Comparison of ENCODE assay signal across 2 cellular contexts in genomic region chr10:69045441-69046300, GRCh38.
TF ChIP-seq lines count a peak whose summit lies in the region.

No MANE protein-coding gene starts in this region.

TF ChIP-seq in liver, 16 proteins besides CTCF, POLR2A, EP300 and RAD21 (continued from another document):
- no peak for TF ChIP-seq ATF3 (IDR thresholded peaks at IDR 0.05)

TF ChIP-seq in HepG2, 621 proteins besides CTCF, POLR2A, EP300 and RAD21:
- TF ChIP-seq ZBTB33 (CRISPR knock-in tag; IDR thresholded peaks at IDR 0.05) (no peak), MYPOP (CRISPR knock-in tag; IDR thresholded peaks at IDR 0.05) (no peak), SMARCC2 (IDR thresholded peaks at IDR 0.05) (no peak), KLF13 (CRISPR knock-in tag; IDR thresholded peaks at IDR 0.05) (no peak), EED (CRISPR knock-in tag; IDR thresholded peaks at IDR 0.05) (no peak), ZNF558 (CRISPR knock-in tag; IDR thresholded peaks at IDR 0.05; ENCODE audit: borderline replicate concordance) (no peak), ZNF652 (CRISPR knock-in tag; IDR thresholded peaks at IDR 0.05; ENCODE audit: borderline replicate concordance, low read depth) (no peak), ZNF589 (CRISPR knock-in tag; conservative IDR thresholded peaks at IDR 0.05) (no peak)
